27 cellular contexts compared by ENCODE assay signal in the genomic region with DNA sequence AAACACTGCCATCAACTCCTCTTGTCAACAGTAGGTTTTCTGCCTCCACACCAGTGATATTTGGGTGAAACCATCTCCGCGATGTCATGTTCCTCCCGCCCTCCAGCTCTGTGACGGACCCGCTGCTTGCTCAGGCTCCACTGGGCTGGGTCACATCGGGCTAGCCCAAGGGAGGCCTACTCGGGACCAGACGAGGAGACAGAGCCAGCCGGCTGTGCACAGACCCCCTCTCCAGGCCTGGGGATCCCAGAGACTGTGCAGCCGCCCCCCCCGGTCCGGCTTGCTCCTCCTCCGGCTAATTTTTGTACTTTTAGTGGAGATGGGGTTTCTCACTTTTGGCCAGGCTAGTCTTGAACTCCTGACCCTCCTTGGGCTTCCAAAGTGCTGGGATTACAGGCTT.
"Had no signal": no experiment of that assay in that cellular context is flagged by ENCODE, and none has a peak within 500 bp of the region (broad histone marks: within the 10 kb centered on the region; RNA-seq: fewer than 3 reads in every experiment).

No MANE protein-coding gene starts in this region.

- H3K9me3 ChIP-seq: suprapubic skin, testis, thoracic aorta, thyroid gland, tibial artery, tibial nerve, transverse colon, upper lobe of left lung, upper lobe of right lung, uterus, vagina had no signal

- H3K4me1 ChIP-seq: stomach, suprapubic skin, testis, thyroid gland, tibial artery, tibial nerve, transverse colon, upper lobe of left lung, upper lobe of right lung, uterus, vagina had no signal

- DNase-seq: stimulated activated CD4-positive, alpha-beta T cell treated with anti-CD3 and anti-CD28 coated beads, Interleukin-2, amount 100 ng/mL, for 48 hours; stimulated activated CD4-positive, alpha-beta T cell treated with anti-CD3 and anti-CD28 coated beads, Interleukin-4, amount 100 ng/mL, for 1 hour; stimulated activated CD4-positive, alpha-beta T cell treated with anti-CD3 and anti-CD28 coated beads, Interleukin-4, amount 100 ng/mL, for 24 hours; stimulated activated CD4-positive, alpha-beta T cell treated with anti-CD3 and anti-CD28 coated beads, Interleukin-4, amount 100 ng/mL, for 4 hours; stimulated activated CD8-positive, alpha-beta memory T cell treated with anti-CD3 and anti-CD28 coated beads, Interleukin-4, amount 100 ng/mL, for 48 hours; stimulated activated naive B cell treated with anti-CD40 and anti-IgM and Interleukin-4, amounts not matched to agents 10 μg/mL and 1 μg/mL and 100 μg/mL, for 72 hours; stimulated activated naive CD4-positive, alpha-beta T cell; stimulated activated naive CD4-positive, alpha-beta T cell treated with Interleukin-2 at 50 U/mL for 16 hours; stimulated activated naive CD8-positive, alpha-beta T cell treated with anti-CD3 and anti-CD28 coated beads, Interleukin-15, amount 100 ng/mL, for 72 hours; stimulated activated naive CD8-positive, alpha-beta T cell treated with anti-CD3 and anti-CD28 coated beads, Interleukin-15, Interleukin-2, amounts not matched to agents 100 U/mL and 50 U/mL, for 24 hours; stomach; substantia nigra; testis; thyroid gland; tibial artery; transverse colon; trophoblast cell; upper lobe of right lung; uterus had no signal

- FAIRE-seq: urothelium cell line had no signal

- H3K36me3 ChIP-seq: stomach, suprapubic skin, thoracic aorta, thyroid gland, tibial artery, tibial nerve, transverse colon, upper lobe of left lung, upper lobe of right lung, uterus, vagina had no signal

- H3K4me3 ChIP-seq: stomach, suprapubic skin, testis, thoracic aorta, thyroid gland, tibial artery, tibial nerve, transverse colon, upper lobe of left lung, upper lobe of right lung, uterus, vagina had no signal

- H3K27me3 ChIP-seq: stomach, suprapubic skin, testis, thyroid gland, tibial artery, tibial nerve, transverse colon, upper lobe of left lung, upper lobe of right lung, uterus, vagina had no signal

- H3K27ac ChIP-seq: stomach, suprapubic skin, testis, thoracic aorta, thyroid gland, tibial artery, tibial nerve, transverse colon, upper lobe of left lung, upper lobe of right lung, uterus, vagina had no signal

- ATAC-seq: stimulated activated effector memory CD8-positive, alpha-beta T cell treated with anti-CD3 and anti-CD28 coated beads, Interleukin-12 subunit alpha, Interleukin-12 subunit beta, amount 100 ng/mL, for 72 hours; stimulated activated memory B cell treated with anti-CD40 and anti-IgM and Interleukin-4, amounts not matched to agents 10 μg/mL and 1 μg/mL and 100 μg/mL, for 72 hours; stimulated activated naive B cell treated with anti-CD40 and anti-IgM and Interleukin-4, amounts not matched to agents 10 μg/mL and 1 μg/mL and 100 μg/mL, for 72 hours; stimulated activated naive CD8-positive, alpha-beta T cell treated with anti-CD3 and anti-CD28 coated beads, Interleukin-15, amount 100 ng/mL, for 72 hours; stimulated activated naive CD8-positive, alpha-beta T cell treated with anti-CD3 and anti-CD28 coated beads, Interleukin-15, Interleukin-2, amounts not matched to agents 100 U/mL and 50 U/mL, for 24 hours; upper lobe of right lung had no signal
